In the genomic region with DNA sequence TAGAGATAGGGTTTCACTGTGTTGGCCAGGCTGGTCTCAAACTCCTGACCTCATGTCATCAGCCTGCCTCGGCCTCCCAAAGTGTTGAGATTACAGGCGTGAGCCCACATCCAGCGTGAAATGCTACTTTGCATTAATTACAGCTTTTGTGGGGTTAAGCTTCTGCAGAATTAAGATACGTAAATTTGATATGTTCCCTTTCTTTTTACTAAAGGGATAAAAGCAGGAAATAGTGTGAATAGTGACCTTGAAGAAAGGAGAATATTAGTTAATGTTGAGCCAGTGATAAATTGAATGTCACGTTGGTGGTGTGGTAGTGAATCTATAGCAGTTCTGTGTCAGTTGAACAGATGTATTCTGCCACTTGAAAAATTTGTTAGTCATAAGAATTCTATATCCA, we compare ENCODE assay signal across 22 cellular contexts.
"Had no signal": no experiment of that assay in that cellular context is flagged by ENCODE, and none has a peak within 500 bp of the region (broad histone marks: within the 10 kb centered on the region; RNA-seq: fewer than 3 reads in every experiment).

No MANE protein-coding gene starts in this region.

- H3K9me3 ChIP-seq: esophagus squamous epithelium, gastroesophageal sphincter, psoas muscle, right lobe of liver, testis, tibial nerve had no signal

- H3K27me3 Mint-ChIP-seq: dendritic cell treated with granulocyte-macrophage colony-stimulating factor and Interleukin-4, amounts not matched to agents 40 ng/mL and 50 ng/mL, for 4 days; naive B cell; stimulated activated naive B cell treated with anti-CD40 and anti-IgM and Interleukin-4, amounts not matched to agents 10 μg/mL and 1 μg/mL and 100 μg/mL, for 72 hours; stimulated activated naive CD8-positive, alpha-beta T cell treated with anti-CD3 and anti-CD28 coated beads, Interleukin-15, amount 100 ng/mL, for 72 hours had no signal

- DNase-seq: esophagus squamous epithelium; foreskin fibroblast; glutamatergic neuron; kidney; left cardiac atrium; left ventricle myocardium superior; mesendoderm; naive B cell; nephron progenitor cell; psoas muscle; retina; right lobe of liver; stimulated activated CD4-positive, alpha-beta T cell treated with anti-CD3 and anti-CD28 coated beads, Interleukin-15, amount 100 ng/mL, for 24 hours; stimulated activated CD4-positive, alpha-beta T cell treated with anti-CD3 and anti-CD28 coated beads, Interleukin-1b, Interleukin-23, amount 100 ng/mL, for 48 hours; stimulated activated CD4-positive, alpha-beta T cell treated with anti-CD3 and anti-CD28 coated beads, Interleukin-4, amount 100 ng/mL, for 24 hours; stimulated activated naive B cell treated with anti-CD40 and anti-IgM and Interleukin-4, amounts not matched to agents 10 μg/mL and 1 μg/mL and 100 μg/mL, for 72 hours; stimulated activated naive CD8-positive, alpha-beta T cell treated with anti-CD3 and anti-CD28 coated beads, Interleukin-15, amount 100 ng/mL, for 72 hours; testis had no signal

- H3K27me3 ChIP-seq: esophagus squamous epithelium, gastroesophageal sphincter, right lobe of liver, testis, tibial nerve had no signal

- H3K27ac ChIP-seq: esophagus squamous epithelium, gastroesophageal sphincter, psoas muscle, right lobe of liver, testis, tibial nerve had no signal

- H3K9me3 Mint-ChIP-seq: dendritic cell treated with granulocyte-macrophage colony-stimulating factor and Interleukin-4, amounts not matched to agents 40 ng/mL and 50 ng/mL, for 4 days; naive B cell; nephron progenitor cell; stimulated activated naive CD8-positive, alpha-beta T cell treated with anti-CD3 and anti-CD28 coated beads, Interleukin-15, amount 100 ng/mL, for 72 hours had no signal

- H3K4me3 ChIP-seq: esophagus squamous epithelium, gastroesophageal sphincter, lung, psoas muscle, right lobe of liver, testis, tibial nerve had no signal

- H3K27ac Mint-ChIP-seq: dendritic cell treated with granulocyte-macrophage colony-stimulating factor and Interleukin-4, amounts not matched to agents 40 ng/mL and 50 ng/mL, for 4 days; stimulated activated naive B cell treated with anti-CD40 and anti-IgM and Interleukin-4, amounts not matched to agents 10 μg/mL and 1 μg/mL and 100 μg/mL, for 72 hours had no signal

- H3K4me1 ChIP-seq: esophagus squamous epithelium, gastroesophageal sphincter, psoas muscle, right lobe of liver, testis, tibial nerve had no signal

- H3K4me3 Mint-ChIP-seq: dendritic cell treated with granulocyte-macrophage colony-stimulating factor and Interleukin-4, amounts not matched to agents 40 ng/mL and 50 ng/mL, for 4 days; nephron progenitor cell; stimulated activated naive B cell treated with anti-CD40 and anti-IgM and Interleukin-4, amounts not matched to agents 10 μg/mL and 1 μg/mL and 100 μg/mL, for 72 hours; stimulated activated naive CD8-positive, alpha-beta T cell treated with anti-CD3 and anti-CD28 coated beads, Interleukin-15, amount 100 ng/mL, for 72 hours had no signal

- ATAC-seq: gastroesophageal sphincter; left cardiac atrium; left ventricle myocardium superior; psoas muscle; right lobe of liver; stimulated activated naive B cell treated with anti-CD40 and anti-IgM and Interleukin-4, amounts not matched to agents 10 μg/mL and 1 μg/mL and 100 μg/mL, for 72 hours; stimulated activated naive CD8-positive, alpha-beta T cell treated with anti-CD3 and anti-CD28 coated beads, Interleukin-15, amount 100 ng/mL, for 72 hours had no signal
